Comparison of ENCODE assay signal across 8 cellular contexts in the genomic region with DNA sequence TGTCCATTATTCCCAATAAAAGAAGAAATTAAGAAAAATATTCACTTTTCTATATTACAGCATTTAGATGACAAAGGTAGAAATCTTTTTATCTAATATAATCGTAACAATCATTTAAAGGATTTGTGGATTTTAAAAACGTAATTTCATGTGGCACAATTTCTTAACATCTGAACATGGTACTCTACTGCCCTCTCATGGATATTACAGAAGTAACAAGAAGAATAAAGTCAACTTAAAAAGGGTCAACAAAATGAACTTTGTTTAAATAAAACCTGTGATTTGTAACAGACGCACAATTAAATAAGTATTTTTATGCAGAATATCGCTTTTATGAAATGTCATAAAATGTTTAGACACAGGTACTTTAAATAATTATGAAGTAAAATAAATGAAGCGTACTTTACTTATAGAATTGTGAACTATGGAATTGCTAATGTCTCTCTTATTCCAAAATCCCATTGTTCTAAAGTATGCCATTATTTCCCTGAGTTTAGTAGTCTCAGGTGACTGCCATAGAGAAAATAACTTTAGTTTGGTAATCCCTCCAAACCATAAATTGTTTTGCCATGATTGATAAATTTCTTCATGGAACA.
DNase-seq lines count a peak whose midpoint lies in the region; ATAC-seq, FAIRE-seq and TF ChIP-seq lines count a peak whose summit lies in the region.

No MANE protein-coding gene starts in this region.

- DNase-seq in GM20000 (ENCODE audit: low spot score) (peak; percentile 10), Panc1 (ENCODE audit: low read depth, low spot score) (peak; percentile 4), fibroblast of mammary gland (ENCODE audit: low read depth) (peak; percentile 73), small intestine (peak; percentile 29), activated gamma-delta T cell (lab: John Stamatoyannopoulos, UW) (no peak)
- no peak for DNase-seq in CD4-positive, alpha-beta T cell

- H3K27ac Mint-ChIP-seq in CD4-positive, alpha-beta T cell, result no peak overlapping the region

- 24 to 29% (median 26%) methylated on average over 5 of the region's 5 CpGs for WGBS in small intestine, 3 donors

- H3K4me1 Mint-ChIP-seq in CD4-positive, alpha-beta T cell (ENCODE audit: low read depth), result no peaks in the 10 kb centered on the region

- in situ Hi-C loops in Panc1 (cut with HindIII; ENCODE audit: low pct_unique_long_range_greater_than_20kb, low sequenced_read_pairs), result no loop called here

- intact Hi-C loops in Panc1 (cut with micrococcal nuclease; ENCODE audit: unreplicated experiment), result loop anchor here (5.0 to 10.0 kb wide), 4 partner anchors 223 to 1891 kb away; a partner anchor contains a TSS
- intact Hi-C loops in CD4-positive, alpha-beta T cell (cut with DNase I, micrococcal nuclease), result no loop called here

- H3K4me3 Mint-ChIP-seq in CD4-positive, alpha-beta T cell, result no peak overlapping the region

- H3K27me3 Mint-ChIP-seq in CD4-positive, alpha-beta T cell, result no peaks in the 10 kb centered on the region

- POLR2A ChIA-PET in Panc1 (lab: Charles Lee), result no interaction called here
- POLR2A ChIA-PET in CD4-positive, alpha-beta T cell (lab: Charles Lee), result no interaction called here

- CTCF ChIA-PET in Panc1 (lab: Charles Lee), result no interaction called here
- CTCF ChIA-PET in CD4-positive, alpha-beta T cell (lab: Charles Lee), result no interaction called here

- BruUV-seq in Panc1 (replicated peaks; lab: Mats Ljungman, UMichigan), result no TSS peak

- FAIRE-seq in A204.1 (lab: Jason Lieb, UNC), result peak; percentile 98
- peak; percentile 96 for FAIRE-seq in small intestine (lab: Jason Lieb, UNC)

- H3K4me1 ChIP-seq in Panc1 (ENCODE audit: control insufficient read depth, insufficient read depth, low read length) (no peaks in the 10 kb centered on the region), small intestine (ENCODE audit: control insufficient read depth in 2 of 2, insufficient read depth in 1 of 2, low read depth in 1 of 2, low read length in 1 of 2) (no peaks in the 10 kb centered on the region)

- H3K9me3 Mint-ChIP-seq in CD4-positive, alpha-beta T cell, result no peaks in the 10 kb centered on the region

- no peaks in the 10 kb centered on the region for H3K9me3 ChIP-seq in Panc1 (ENCODE audit: control insufficient read depth, insufficient read depth, low read depth, low read length)
- H3K9me3 ChIP-seq in small intestine (ENCODE audit: control insufficient read depth, low read depth), result no peaks in the 10 kb centered on the region
- no peaks in the 10 kb centered on the region for H3K9me3 ChIP-seq in CD4-positive, alpha-beta T cell (ENCODE audit: control insufficient read depth, low read length)

- H3K27me3 ChIP-seq in Panc1 (ENCODE audit: control insufficient read depth, insufficient read depth, low read length), result no peaks in the 10 kb centered on the region
- no peaks in the 10 kb centered on the region for H3K27me3 ChIP-seq in small intestine (ENCODE audit: control insufficient read depth in 2 of 2, insufficient read depth in 2 of 2, low read length in 2 of 2)
- H3K27me3 ChIP-seq in CD4-positive, alpha-beta T cell (ENCODE audit: control insufficient read depth, insufficient read depth, low read length), result no peaks in the 10 kb centered on the region

- TF ChIP-seq CTCF in GM20000 (IDR thresholded peaks at IDR 0.05; ENCODE audit: extremely low read depth, missing control alignments) (no peak), Panc1 (IDR thresholded peaks at IDR 0.05) (peak; percentile 15; the same call in 1 of the 2 replicates), fibroblast of mammary gland (conservative IDR thresholded peaks at IDR 0.05; ENCODE audit: control insufficient read depth, insufficient read depth, low read depth, low read length) (peak; percentile 58)
- no peak for TF ChIP-seq CTCF in CD4-positive, alpha-beta T cell (IDR thresholded peaks at IDR 0.05)

- no peaks in the 10 kb centered on the region for H3K36me3 Mint-ChIP-seq in CD4-positive, alpha-beta T cell (ENCODE audit: low read depth)

- ATAC-seq in Panc1 (no peak), HG02973 (IDR thresholded peaks at IDR 0.05; ENCODE audit: unreplicated experiment) (no peak)
- no peak for ATAC-seq in CD4-positive, alpha-beta T cell (ENCODE audit: poor library complexity)

- H3K36me3 ChIP-seq in Panc1 (ENCODE audit: control insufficient read depth, insufficient read depth, low read length) (no peaks in the 10 kb centered on the region), small intestine (ENCODE audit: control insufficient read depth in 2 of 2, insufficient read depth in 2 of 2, low read length in 2 of 2) (no peaks in the 10 kb centered on the region)

- H3K27ac ChIP-seq in Panc1 (ENCODE audit: low read length) (no peak overlapping the region), small intestine (ENCODE audit: low read depth in 1 of 2, low read length in 1 of 2) (no peak overlapping the region)
- no peak overlapping the region for H3K27ac ChIP-seq in CD4-positive, alpha-beta T cell (ENCODE audit: low read depth, low read length)

- H3K4me3 ChIP-seq in Panc1 (ENCODE audit: low read depth in 2 of 2, low read length in 2 of 2), result no peak overlapping the region
- no peak overlapping the region for H3K4me3 ChIP-seq in fibroblast of mammary gland (ENCODE audit: control insufficient read depth, low read depth, low read length)
- H3K4me3 ChIP-seq in small intestine (ENCODE audit: low read depth in 1 of 2, low read length in 2 of 2), result no peak overlapping the region

Comparison
In these comparisons a context has a peak if more than half of its experiments do, and no peak if none do; other contexts are left out.
1. DNase-seq: peak in GM20000 (single experiment), Panc1 (single experiment), fibroblast of mammary gland (single experiment) and small intestine (single experiment); none in CD4-positive, alpha-beta T cell (0 of 10) and activated gamma-delta T cell (single experiment).
2. CTCF ChIP-seq: peak in Panc1 (single experiment) and fibroblast of mammary gland (single experiment); none in GM20000 (single experiment) and CD4-positive, alpha-beta T cell (single experiment).